Comparison of ENCODE assay signal across 1 cellular context in the genomic region with DNA sequence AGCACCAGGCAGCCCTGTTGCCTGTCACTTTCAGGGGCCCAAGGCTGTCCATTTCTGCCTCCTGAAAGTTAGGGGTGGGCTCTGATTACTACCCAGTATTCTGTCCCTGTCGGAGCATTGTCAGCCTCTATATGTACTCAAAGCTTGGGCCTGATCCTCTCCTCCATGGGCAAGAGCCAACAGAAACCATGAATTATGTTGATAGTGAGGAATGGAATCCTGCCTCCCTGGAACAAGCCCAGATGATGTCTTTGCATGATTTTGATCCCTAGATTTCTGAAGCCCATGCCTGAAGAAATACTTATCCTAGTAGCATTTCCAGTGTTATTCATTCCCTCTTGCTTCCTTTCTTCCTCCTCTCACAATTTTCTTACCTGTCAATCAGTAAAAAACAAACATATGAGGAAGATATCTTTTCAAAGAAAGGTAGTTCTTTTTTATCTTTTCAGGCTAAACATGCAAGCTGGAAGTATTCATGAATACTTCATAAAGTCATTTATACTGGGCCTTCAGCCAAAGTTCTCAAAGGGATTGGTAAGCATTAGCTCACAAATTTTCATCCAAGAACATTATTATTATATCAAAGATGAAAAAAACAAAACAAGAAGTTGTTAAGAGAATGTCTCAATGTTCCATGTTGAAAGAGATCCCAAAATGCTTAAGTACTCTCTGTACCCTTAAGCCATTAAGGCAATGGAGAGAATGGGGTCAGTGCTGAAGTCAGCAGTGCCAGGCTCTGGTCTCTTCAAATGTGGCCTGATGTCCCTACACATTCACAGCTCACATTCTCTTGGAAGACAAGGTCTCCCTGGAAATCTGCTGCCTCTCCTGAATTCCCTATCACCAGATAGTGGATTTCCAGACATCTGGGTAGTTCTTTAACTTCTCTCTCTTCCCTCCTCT.
TF ChIP-seq lines count a peak whose summit lies in the region.

No MANE protein-coding gene starts in this region.

TF ChIP-seq in liver, 16 proteins besides CTCF, POLR2A, EP300 and RAD21:
- TF ChIP-seq, protein P1, sequence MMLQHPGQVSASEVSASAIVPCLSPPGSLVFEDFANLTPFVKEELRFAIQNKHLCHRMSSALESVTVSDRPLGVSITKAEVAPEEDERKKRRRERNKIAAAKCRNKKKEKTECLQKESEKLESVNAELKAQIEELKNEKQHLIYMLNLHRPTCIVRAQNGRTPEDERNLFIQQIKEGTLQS (IDR thresholded peaks at IDR 0.05) = no peak
- TF ChIP-seq NR2F2 (IDR thresholded peaks at IDR 0.05) = peak; percentile 48
- TF ChIP-seq SP1 (IDR thresholded peaks at IDR 0.05) = no peak
- no peak for TF ChIP-seq FOXA2 (IDR thresholded peaks at IDR 0.05)
- no peak for TF ChIP-seq TAF1 (conservative IDR thresholded peaks at IDR 0.05)
- no peak for TF ChIP-seq FOXA1 (IDR thresholded peaks at IDR 0.05)
TF ChIP-seq in liver: peak in this region for 1.
